Comparison of ENCODE assay signal across 29 cellular contexts in genomic region chr14:29856516-29856915, GRCh38.
"Had no signal": no experiment of that assay in that cellular context is flagged by ENCODE, and none has a peak within 500 bp of the region (broad histone marks: within the 10 kb centered on the region; RNA-seq: fewer than 3 reads in every experiment).

No MANE protein-coding gene starts in this region.

- H3K36me3 ChIP-seq: brain microvascular endothelial cell, WERI-Rb-1 had no signal

- H3K36me3 Mint-ChIP-seq: activated CD4-positive, alpha-beta memory T cell treated with anti-CD3 and anti-CD28 coated beads for 36 hours; activated naive CD4-positive, alpha-beta T cell treated with anti-CD3 and anti-CD28 coated beads, Interleukin-2, amount 10 ng/mL, durations not matched to agents 7 days and 5 days; activated naive CD8-positive, alpha-beta T cell had no signal

- H3K4me1 Mint-ChIP-seq: activated CD4-positive, alpha-beta T cell treated with anti-CD3 and anti-CD28 coated beads for 36 hours; activated naive CD4-positive, alpha-beta T cell treated with anti-CD3 and anti-CD28 coated beads, Interleukin-2, amount 10 ng/mL, durations not matched to agents 7 days and 5 days had no signal

- H3K9ac ChIP-seq: KMS-11 had no signal

- ATAC-seq: activated CD4-positive, alpha-beta T cell treated with anti-CD3 and anti-CD28 coated beads for 36 hours; activated naive CD8-positive, alpha-beta T cell treated with anti-CD3 and anti-CD28 coated beads, Interleukin-2, amount 50 U/mL, for 24 hours had no signal

- H3K4me3 Mint-ChIP-seq: activated CD4-positive, alpha-beta memory T cell treated with anti-CD3 and anti-CD28 coated beads for 36 hours; activated CD4-positive, alpha-beta T cell treated with anti-CD3 and anti-CD28 coated beads for 36 hours; activated naive CD4-positive, alpha-beta T cell treated with anti-CD3 and anti-CD28 coated beads, Interleukin-2, amount 10 ng/mL, durations not matched to agents 7 days and 5 days; activated naive CD8-positive, alpha-beta T cell; activated naive CD8-positive, alpha-beta T cell treated with anti-CD3 and anti-CD28 coated beads, Interleukin-2, amount 50 U/mL, for 24 hours had no signal

- H3K4me3 ChIP-seq: PC-9 had no signal

- DNase-seq: activated CD4-positive, alpha-beta memory T cell treated with anti-CD3 and anti-CD28 coated beads for 36 hours; activated CD4-positive, alpha-beta T cell treated with anti-CD3 and anti-CD28 coated beads for 36 hours; activated CD4-positive, alpha-beta T cell treated with anti-CD3 and anti-CD28 coated beads, Interleukin-2, amount 50 U/mL, for 1 hour; activated CD8-positive, alpha-beta memory T cell treated with anti-CD3 and anti-CD28 coated beads, Interleukin-2, amount 50 U/mL, for 4 hours; activated effector memory CD4-positive, alpha-beta T cell treated with Interleukin-2 at 50 U/mL for 16 hours; activated naive CD4-positive, alpha-beta T cell treated with anti-CD3 and anti-CD28 coated beads, Interleukin-2, amount 10 ng/mL, durations not matched to agents 7 days and 5 days; activated naive CD8-positive, alpha-beta T cell treated with anti-CD3 and anti-CD28 coated beads, Interleukin-2, amount 50 U/mL, for 24 hours; activated T-cell treated with anti-CD3 and anti-CD28 coated beads for 4 hours; activated T-cell treated with anti-CD3 and anti-CD28 coated beads, Interleukin-2, amount 50 U/mL, for 48 hours; anterior cingulate cortex; brain microvascular endothelial cell; central memory CD4-positive, alpha-beta T cell; NCI-H1092 treated with DMSO at 0.1 percent for 48 hours; NCI-H1417; NCI-H146; NCI-H187; NCI-H2029 treated with DMSO at 0.1 percent for 48 hours; NCI-H2107; NCI-H2171; NCI-H510A; NCI-H526; NCI-H748 treated with DMSO at 0.1 percent for 48 hours; NK-92 treated with Interleukin-12 subunit alpha and Interleukin-12 subunit beta, amount 100 ng/mL, for 24 hours; PC-9; Right ventricle myocardium superior; T1000; WERI-Rb-1 had no signal

- H3K27ac Mint-ChIP-seq: activated CD4-positive, alpha-beta memory T cell treated with anti-CD3 and anti-CD28 coated beads for 36 hours; activated CD4-positive, alpha-beta T cell treated with anti-CD3 and anti-CD28 coated beads for 36 hours; activated naive CD4-positive, alpha-beta T cell treated with anti-CD3 and anti-CD28 coated beads, Interleukin-2, amount 10 ng/mL, durations not matched to agents 7 days and 5 days; activated naive CD8-positive, alpha-beta T cell; activated naive CD8-positive, alpha-beta T cell treated with anti-CD3 and anti-CD28 coated beads, Interleukin-2, amount 50 U/mL, for 24 hours had no signal

- H3K27me3 Mint-ChIP-seq: activated CD4-positive, alpha-beta memory T cell treated with anti-CD3 and anti-CD28 coated beads for 36 hours; activated CD4-positive, alpha-beta T cell treated with anti-CD3 and anti-CD28 coated beads for 36 hours; activated naive CD4-positive, alpha-beta T cell treated with anti-CD3 and anti-CD28 coated beads, Interleukin-2, amount 10 ng/mL, durations not matched to agents 7 days and 5 days; activated naive CD8-positive, alpha-beta T cell; activated naive CD8-positive, alpha-beta T cell treated with anti-CD3 and anti-CD28 coated beads, Interleukin-2, amount 50 U/mL, for 24 hours had no signal

- H3K27ac ChIP-seq: brain microvascular endothelial cell, KMS-11, PC-9, WERI-Rb-1 had no signal

- H3K4me2 ChIP-seq: KMS-11, PC-9 had no signal

- H3K27me3 ChIP-seq: brain microvascular endothelial cell had no signal

- H2AFZ ChIP-seq: PC-9 had no signal
